ENCODE assay signal across 28 cellular contexts in the genomic region with DNA sequence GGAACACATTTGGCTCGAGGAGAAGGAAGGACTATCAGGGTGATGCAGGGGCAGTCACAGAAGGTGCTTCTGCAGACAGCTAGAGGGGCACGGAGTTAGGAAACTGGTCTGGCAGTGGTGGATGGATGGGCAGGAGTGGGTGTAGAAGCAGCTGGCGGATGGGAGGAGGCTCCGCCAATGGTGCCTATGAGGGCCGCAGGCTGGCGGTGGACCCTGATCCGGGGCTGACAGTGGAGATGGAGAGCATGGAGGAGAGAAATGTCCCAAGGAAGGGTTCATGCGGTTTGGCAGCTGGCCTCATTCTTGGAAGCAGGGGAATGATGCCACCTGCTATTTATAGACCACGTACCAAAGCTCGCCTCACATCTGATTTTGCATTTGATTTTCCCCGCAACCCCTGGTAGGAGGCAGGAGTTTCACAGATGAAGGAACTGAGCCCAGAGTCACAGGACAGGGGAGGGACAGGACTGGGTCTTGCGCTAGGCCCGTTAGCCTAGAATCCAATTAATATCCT.
A peak's percentile ranks its signal among the peaks of the same experiment; 100 is the strongest.
DNase-seq lines count a peak whose midpoint lies in the region; ATAC-seq and TF ChIP-seq lines count a peak whose summit lies in the region.
"Had no signal": no experiment of that assay in that cellular context is flagged by ENCODE, and none has a peak within 500 bp of the region (broad histone marks: within the 10 kb centered on the region; RNA-seq: fewer than 3 reads in every experiment).

No MANE protein-coding gene starts in this region.

- H3K79me2 ChIP-seq in H9 (ENCODE audit: insufficient read depth, low read length), result no peaks in the 10 kb centered on the region; the same call in 1 of the 2 replicates

- H3K27ac ChIP-seq in H9 (ENCODE audit: insufficient read length, low read depth, low read length), result no peak overlapping the region
- H3K27ac ChIP-seq in skeletal muscle tissue (ENCODE audit: low read depth, low read length), result peak overlapping the region; percentile 57
- H3K27ac ChIP-seq: spleen, transverse colon had no signal

- peaks cover 3 to 5% (median 5%) of the 10 kb centered on the region in 3 donors for H3K36me3 ChIP-seq in skeletal muscle tissue (ENCODE audit: control insufficient read depth in 3 of 3, insufficient read depth in 3 of 3, low read length in 3 of 3)
- H3K36me3 ChIP-seq: adrenal gland, transverse colon had no signal

- no peak overlapping the region for H4K8ac ChIP-seq in H9 (replicated peaks; ENCODE audit: insufficient read length, low read depth, low read length)

- DNase-seq in activated T-cell treated with anti-CD3 and anti-CD28 coated beads, Interleukin-2, amount 50 U/mL, for 24 hours, result no peak
- no peak for DNase-seq in activated T-cell treated with anti-CD3 and anti-CD28 coated beads, Interleukin-2, amount 50 U/mL, for 1 hour
- no peak for DNase-seq in H9
- no peak for DNase-seq in glutamatergic neuron
- DNase-seq in T-helper 17 cell, result no peak
- no peak for DNase-seq in KG1 (lab: John Stamatoyannopoulos, UW)
- DNase-seq: 8988T; activated CD4-positive, alpha-beta T cell treated with anti-CD3 and anti-CD28 coated beads for 4 hours; AML-193; Calu3; GOT3; kidney glomerular epithelial cell; mammary epithelial cell; NCI-H1092 treated with DMSO at 0.1 percent for 48 hours; NCI-H1930; NCI-H2227 treated with DMSO at 0.1 percent for 48 hours; NCI-H69; nucleus accumbens; RPMI8226; SK-N-SH; spleen; stomach; T-helper 2 cell; transverse colon had no signal

- H2BK20ac ChIP-seq in H9 (ENCODE audit: low read depth, low read length, poor library complexity, severe bottlenecking), result no peak overlapping the region

- H2AK5ac ChIP-seq in H9 (ENCODE audit: insufficient read length, low read length), result no peak overlapping the region

- H3K27me3 ChIP-seq in H9 (ENCODE audit: insufficient read depth, low read length) (no peaks in the 10 kb centered on the region), skeletal muscle tissue (ENCODE audit: control insufficient read depth in 3 of 3, insufficient read depth in 3 of 3, low read length in 3 of 3) (no peaks in the 10 kb centered on the region)
- H3K27me3 ChIP-seq: adrenal gland, spleen, stomach, transverse colon had no signal

- H3K4me3 Mint-ChIP-seq in activated T-cell treated with anti-CD3 and anti-CD28 coated beads, Interleukin-2, amount 50 U/mL, for 24 hours, result no peak overlapping the region
- H3K4me3 Mint-ChIP-seq in H9 (no peak overlapping the region), glutamatergic neuron (ENCODE audit: unreplicated experiment) (no peak overlapping the region), T-helper 17 cell (no peak overlapping the region)

- no peak overlapping the region for H3K4me3 ChIP-seq in skeletal muscle tissue (ENCODE audit: low read length in 3 of 3)
- H3K4me3 ChIP-seq: adrenal gland, spleen, stomach, transverse colon had no signal

- H3K18ac ChIP-seq in H9 (ENCODE audit: insufficient read length, low read depth, low read length), result no peak overlapping the region

- no peak overlapping the region for H3K14ac ChIP-seq in H9 (ENCODE audit: insufficient read depth, low read length)

- no peaks in the 10 kb centered on the region for H4K20me1 ChIP-seq in H9 (ENCODE audit: control insufficient read depth, insufficient read depth, insufficient read length)

- H3K9ac ChIP-seq in H9 (ENCODE audit: extremely low read depth, insufficient read length, low read length) (no peak overlapping the region), skeletal muscle tissue (ENCODE audit: low read depth in 1 of 3, low read length in 3 of 3) (peak overlapping the region in 1 of 3 donors; percentile 27)
- H3K9ac ChIP-seq: SK-N-SH had no signal

- ATAC-seq in T-helper 17 cell (no peak), HG03460 (IDR thresholded peaks at IDR 0.05; ENCODE audit: unreplicated experiment) (no peak)

- H3K27me3 Mint-ChIP-seq in activated T-cell treated with anti-CD3 and anti-CD28 coated beads, Interleukin-2, amount 50 U/mL, for 24 hours, result no peaks in the 10 kb centered on the region
- no peaks in the 10 kb centered on the region for H3K27me3 Mint-ChIP-seq in H9 (ENCODE audit: low read depth)
- H3K27me3 Mint-ChIP-seq in glutamatergic neuron (ENCODE audit: unreplicated experiment), result peaks cover 6% of the 10 kb centered on the region
- no peaks in the 10 kb centered on the region for H3K27me3 Mint-ChIP-seq in T-helper 17 cell

- no peak overlapping the region for H4K5ac ChIP-seq in H9 (ENCODE audit: insufficient read length, low read depth, low read length)

- no peak overlapping the region for H2AFZ ChIP-seq in H9 (ENCODE audit: low read length)

- no peak overlapping the region for H3K56ac ChIP-seq in H9 (ENCODE audit: insufficient read length, low read depth, low read length)

- no peak overlapping the region for H3K4ac ChIP-seq in H9 (ENCODE audit: low read depth, low read length)

- H3K27ac Mint-ChIP-seq in activated T-cell treated with anti-CD3 and anti-CD28 coated beads, Interleukin-2, amount 50 U/mL, for 24 hours, result peak overlapping the region; percentile 22
- H3K27ac Mint-ChIP-seq in H9, result peak overlapping the region; percentile 24 to 78 (median 44); a peak in 5 of 7 replicates
- peak overlapping the region; percentile 9 for H3K27ac Mint-ChIP-seq in glutamatergic neuron (ENCODE audit: unreplicated experiment)
- no peak overlapping the region for H3K27ac Mint-ChIP-seq in T-helper 17 cell

- H4K91ac ChIP-seq in H9 (ENCODE audit: insufficient read length, low read depth, low read length), result no peak overlapping the region

- no peak overlapping the region for H3K4me2 ChIP-seq in H9 (ENCODE audit: insufficient read depth, insufficient read length, low read length)
- H3K4me2 ChIP-seq: SK-N-SH had no signal

- no peaks in the 10 kb centered on the region; the same call in 1 of the 2 replicates for H3K4me1 ChIP-seq in H9 (ENCODE audit: insufficient read depth, low read length)
- H3K4me1 ChIP-seq in skeletal muscle tissue (ENCODE audit: control insufficient read depth in 3 of 3, insufficient read depth in 3 of 3, low read length in 3 of 3), result peaks cover 22 to 41% (median 37%) of the 10 kb centered on the region in 3 donors

- H3T11ph ChIP-seq in H9 (ENCODE audit: low read length), result no peak overlapping the region

- H3K79me1 ChIP-seq in H9 (ENCODE audit: insufficient read depth, low read depth, low read length, poor library complexity, severe bottlenecking), result no peaks in the 10 kb centered on the region

- no peaks in the 10 kb centered on the region for H3K23me2 ChIP-seq in H9 (ENCODE audit: insufficient read length, low read depth, low read length, poor library complexity, severe bottlenecking)

- no peaks in the 10 kb centered on the region for H3K9me3 Mint-ChIP-seq in activated T-cell treated with anti-CD3 and anti-CD28 coated beads, Interleukin-2, amount 50 U/mL, for 24 hours
- H3K9me3 Mint-ChIP-seq in H9, result 0 out of 5 replicates have a peak, but pooled peaks cover 0 to 2% of the 10 kb centered on the region in 2 experiments
- peaks cover 5% of the 10 kb centered on the region for H3K9me3 Mint-ChIP-seq in glutamatergic neuron (ENCODE audit: unreplicated experiment)
- H3K9me3 Mint-ChIP-seq: IgD-negative memory B cell had no signal

- peaks cover 12% of the 10 kb centered on the region for H3K4me1 Mint-ChIP-seq in activated T-cell treated with anti-CD3 and anti-CD28 coated beads, Interleukin-2, amount 50 U/mL, for 24 hours (ENCODE audit: low read depth)
- H3K4me1 Mint-ChIP-seq in H9 (peaks cover 11% of the 10 kb centered on the region in 2 experiments), glutamatergic neuron (ENCODE audit: low read depth, unreplicated experiment) (peaks cover 37% of the 10 kb centered on the region), T-helper 17 cell (peaks cover 28% of the 10 kb centered on the region)

- no peak overlapping the region for H3K23ac ChIP-seq in H9 (ENCODE audit: insufficient read length, low read depth, low read length)

- peaks cover 49% of the 10 kb centered on the region for H3K36me3 Mint-ChIP-seq in activated T-cell treated with anti-CD3 and anti-CD28 coated beads, Interleukin-2, amount 50 U/mL, for 24 hours (ENCODE audit: low read depth)
- H3K36me3 Mint-ChIP-seq in H9 (ENCODE audit: insufficient read depth in 1 of 3, low read depth in 3 of 3) (peaks cover 27 to 56% (median 33%) of the 10 kb centered on the region in 3 experiments; a peak in 6 of 7 replicates), glutamatergic neuron (ENCODE audit: unreplicated experiment) (no peaks in the 10 kb centered on the region), T-helper 17 cell (ENCODE audit: low read depth) (peaks cover 12% of the 10 kb centered on the region)

- WGBS in H9 (ENCODE audit: extremely low coverage, insufficient read length, low lambda C conversion rate), result no CpG with 5 or more reads among the region's 13 CpGs

- TF ChIP-seq CTCF in H9 (conservative IDR thresholded peaks at IDR 0.05) (no peak), glutamatergic neuron (IDR thresholded peaks at IDR 0.05; ENCODE audit: partially characterized antibody, unreplicated experiment) (no peak)

- H3K9me3 ChIP-seq in H9 (ENCODE audit: control insufficient read depth, low read depth, low read length) (no peaks in the 10 kb centered on the region), skeletal muscle tissue (ENCODE audit: control insufficient read depth in 3 of 3, low read length in 3 of 3) (no peaks in the 10 kb centered on the region), T-helper 17 cell (ENCODE audit: control insufficient read depth, low read length, poor library complexity, severe bottlenecking) (no peaks in the 10 kb centered on the region)
- H3K9me3 ChIP-seq: adrenal gland, SK-N-SH, spleen, stomach, transverse colon had no signal

- no peak overlapping the region for H2BK12ac ChIP-seq in H9 (ENCODE audit: insufficient read length, low read depth, low read length)

- no peak overlapping the region for H2BK5ac ChIP-seq in H9 (ENCODE audit: insufficient read length, low read length)

- no peak overlapping the region for H2BK15ac ChIP-seq in H9 (ENCODE audit: low read depth, low read length)

- no peak overlapping the region for H2BK120ac ChIP-seq in H9 (ENCODE audit: low read depth, low read length, poor library complexity, severe bottlenecking)
